8 cellular contexts compared by ENCODE assay signal in the genomic region with DNA sequence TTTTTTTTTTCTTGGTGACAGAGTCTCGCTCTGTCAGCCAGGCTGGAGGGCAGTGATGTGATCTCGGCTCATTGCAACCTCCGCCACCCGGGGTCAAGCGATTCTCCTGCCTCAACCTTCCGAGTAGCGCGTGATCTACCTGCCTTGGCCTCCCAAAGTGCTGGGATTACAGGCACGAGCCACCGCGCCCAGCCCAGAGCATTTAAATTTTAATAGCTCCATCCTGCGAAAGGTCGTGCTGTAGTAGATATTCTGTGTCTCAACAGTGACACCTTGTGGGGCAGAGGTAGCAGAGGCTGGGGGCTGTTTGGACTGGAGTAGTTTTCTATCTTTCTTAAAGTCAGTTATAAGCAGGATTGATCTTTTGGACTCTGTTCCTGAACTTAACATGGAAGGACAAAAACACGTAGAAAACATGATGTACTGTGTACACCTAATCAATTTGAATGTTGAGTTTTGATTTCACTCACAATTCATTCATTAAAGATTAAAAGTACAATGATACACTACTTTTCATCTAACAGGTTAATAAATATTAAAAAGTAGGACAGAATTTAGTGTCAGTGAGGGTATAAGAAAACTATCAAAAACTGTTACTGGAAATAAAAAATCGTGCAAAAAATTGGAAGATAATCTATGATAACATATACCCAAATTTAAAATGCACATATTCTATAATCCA. TPM values are rescaled to one million over a fixed set of nuclear protein-coding genes. Genes with fewer than 3 reads are reported as not detected.
DNase-seq lines count a peak whose midpoint lies in the region; ATAC-seq, FAIRE-seq and TF ChIP-seq lines count a peak whose summit lies in the region.

No MANE protein-coding gene starts in this region.

- H3K4me3 Mint-ChIP-seq in glutamatergic neuron (ENCODE audit: unreplicated experiment): peak overlapping the region; percentile 80

- intact Hi-C loops in ovary (cut with DNase I): loop anchor here (5.0 to 10.0 kb wide), 2 partner anchors 150 to 153 kb away; no protein-coding TSS in a partner anchor

- H3K4me1 ChIP-seq in KMS-11 (ENCODE audit: low read depth, poor library complexity, severe bottlenecking) (no peaks in the 10 kb centered on the region), ovary (ENCODE audit: insufficient read depth) (no peaks in the 10 kb centered on the region)

- no peak overlapping the region for H3K27ac Mint-ChIP-seq in glutamatergic neuron (ENCODE audit: unreplicated experiment)

- H3K9me3 Mint-ChIP-seq in glutamatergic neuron (ENCODE audit: unreplicated experiment): no peaks in the 10 kb centered on the region

- no peak for TF ChIP-seq POLR2A in ovary (IDR thresholded peaks at IDR 0.05)

- H3K36me3 Mint-ChIP-seq in glutamatergic neuron (ENCODE audit: unreplicated experiment): no peaks in the 10 kb centered on the region

- ATAC-seq in GM21737 (IDR thresholded peaks at IDR 0.05; ENCODE audit: unreplicated experiment): peak; percentile 79

- H3K27me3 Mint-ChIP-seq in glutamatergic neuron (ENCODE audit: unreplicated experiment): no peaks in the 10 kb centered on the region

- TF ChIP-seq CTCF in KMS-11 (conservative IDR thresholded peaks at IDR 0.05; ENCODE audit: low read depth, low read length) (peak; percentile 71), glutamatergic neuron (IDR thresholded peaks at IDR 0.05; ENCODE audit: partially characterized antibody, unreplicated experiment) (peak; percentile 43), ovary (IDR thresholded peaks at IDR 0.05) (peak; percentile 49 to 55 (median 54))

- no peaks in the 10 kb centered on the region for H4K20me1 ChIP-seq in KMS-11 (ENCODE audit: insufficient read depth)

- in situ Hi-C loops in SK-MEL-5 (cut with HindIII; ENCODE audit: low pct_unique_long_range_greater_than_20kb, low sequenced_read_pairs): loop anchor here (25.0 kb wide), 1 partner anchor 150 kb away; no protein-coding TSS in a partner anchor

- H3K27me3 ChIP-seq in KMS-11 (ENCODE audit: insufficient read depth, low read depth) (no peaks in the 10 kb centered on the region), ovary (no peaks in the 10 kb centered on the region)

- peak overlapping the region; percentile 22 for H2AFZ ChIP-seq in KMS-11 (ENCODE audit: low read depth)

- no peak for TF ChIP-seq EP300 in ovary (IDR thresholded peaks at IDR 0.05)

- H3K4me1 Mint-ChIP-seq in glutamatergic neuron (ENCODE audit: low read depth, unreplicated experiment): no peaks in the 10 kb centered on the region

- H3K4me3 ChIP-seq in KMS-11 (IDR thresholded peaks at IDR 0.05; ENCODE audit: insufficient read depth, low read depth, low read length): no peak overlapping the region
- no peak overlapping the region for H3K4me3 ChIP-seq in ovary

- H3K9ac ChIP-seq in KMS-11: no peak overlapping the region

- DNase-seq in ELR (ENCODE audit: low read depth) (peak; percentile 77), SK-MEL-5 (ENCODE audit: low read depth, low spot score) (peak; percentile 77), glutamatergic neuron (peak; percentile 48), ovary (peak; percentile 36 to 66 (median 46)), urothelium cell line (ENCODE audit: low spot score) (peak; percentile 72)
- DNase-seq in activated naive CD4-positive, alpha-beta T cell treated with anti-CD3 and anti-CD28 coated beads, Interleukin-2, amount 50 U/mL, for 16 hours: peak; percentile 51

- FAIRE-seq in urothelium cell line (lab: Jason Lieb, UNC): no peak

- H3K27ac ChIP-seq in KMS-11 (no peak overlapping the region), ovary (no peak overlapping the region)

- no peaks in the 10 kb centered on the region for H3K79me2 ChIP-seq in KMS-11 (ENCODE audit: insufficient read depth, low read depth)

- peak overlapping the region; percentile 36; the same call in 1 of the 2 replicates for H3K4me2 ChIP-seq in KMS-11

- no peaks in the 10 kb centered on the region for H3K36me3 ChIP-seq in KMS-11 (ENCODE audit: insufficient read depth)
- H3K36me3 ChIP-seq in ovary: no peaks in the 10 kb centered on the region

- WGBS in ovary, 3 donors: 7 to 9% (median 8%) methylated on average over 15 of the region's 15 CpGs

- H3K9me3 ChIP-seq in ovary: no peaks in the 10 kb centered on the region

RNA-seq across cellular contexts. Expression of gene PDCD6IP, which starts 11.0 kb away (rescaled TPM):
- total RNA-seq in SK-MEL-5 (2014; rRNA removed; shearing (Covaris generic)): 107 and 130 TPM in 2 replicates
- polyA plus RNA-seq in SK-MEL-5 (2015; cell fraction: cytosol; rRNA removed): 158 and 224 TPM in 2 replicates
- polyA plus RNA-seq in SK-MEL-5 (2015; cell fraction: nucleus; rRNA removed): 660 and 739 TPM in 2 replicates
- 226 TPM for total RNA-seq in glutamatergic neuron (ENCODE audit: unreplicated experiment)
- 100 to 1,000 TPM; 108 to 166 (median 141) TPM for total RNA-seq in ovary
- polyA plus RNA-seq in ovary: 10 to 100 TPM; 40.0 to 88.7 TPM
